ENCODE assay signal across 8 cellular contexts in genomic region chr4:25914670-25915358, GRCh38. TPM values are rescaled to one million over a fixed set of nuclear protein-coding genes. Genes with fewer than 3 reads are reported as not detected.
DNase-seq lines count a peak whose midpoint lies in the region; ATAC-seq, FAIRE-seq and TF ChIP-seq lines count a peak whose summit lies in the region.

No MANE protein-coding gene starts in this region.

- peaks cover 2 to 4% of the 10 kb centered on the region in 2 experiments for H3K36me3 ChIP-seq in SK-N-SH (replicated peaks in 1 of 2; ENCODE audit: control insufficient read depth in 1 of 2, insufficient read depth in 2 of 2, low read length in 1 of 2)
- no peaks in the 10 kb centered on the region for H3K36me3 ChIP-seq in small intestine (ENCODE audit: control insufficient read depth in 2 of 2, insufficient read depth in 2 of 2, low read length in 2 of 2)

- TF ChIP-seq EP300 in SK-N-SH (IDR thresholded peaks at IDR 0.05; ENCODE audit: borderline replicate concordance in 1 of 2, low read depth in 1 of 2, low read length in 1 of 2): no peak

- peak overlapping the region; percentile 82 for H3K4me2 ChIP-seq in SK-N-SH

- 47% methylated on average over 8 of the region's 8 CpGs for WGBS in SK-N-SH (ENCODE audit: low lambda C conversion rate)
- 48 to 55% (median 50%) methylated on average over 8 of the region's 8 CpGs for WGBS in small intestine, 3 donors

- H3K9me2 ChIP-seq in SK-N-SH: no peaks in the 10 kb centered on the region

- FAIRE-seq in small intestine (lab: Jason Lieb, UNC): no peak

- no peak for ATAC-seq in HG03039 (IDR thresholded peaks at IDR 0.05; ENCODE audit: unreplicated experiment)

- peak overlapping the region; percentile 85 for H3K4me3 Mint-ChIP-seq in activated T-cell treated with anti-CD3 and anti-CD28 coated beads, Interleukin-2, amount 50 U/mL, for 24 hours

- H3K9me3 ChIP-seq in SK-N-SH (no peaks in the 10 kb centered on the region), small intestine (ENCODE audit: control insufficient read depth, low read depth) (no peaks in the 10 kb centered on the region)

- no peaks in the 10 kb centered on the region for H3K27me3 Mint-ChIP-seq in activated T-cell treated with anti-CD3 and anti-CD28 coated beads, Interleukin-2, amount 50 U/mL, for 24 hours

- peaks cover 25% of the 10 kb centered on the region for H3K4me1 Mint-ChIP-seq in activated T-cell treated with anti-CD3 and anti-CD28 coated beads, Interleukin-2, amount 50 U/mL, for 24 hours (ENCODE audit: low read depth)

- peak overlapping the region; percentile 64 to 89 for H3K4me3 ChIP-seq in SK-N-SH (ENCODE audit: low read depth in 2 of 2, low read length in 1 of 2)
- H3K4me3 ChIP-seq in fibroblast of the aortic adventitia (ENCODE audit: low read depth, low read length): peak overlapping the region; percentile 91
- H3K4me3 ChIP-seq in small intestine (ENCODE audit: low read depth in 1 of 2, low read length in 2 of 2): peak overlapping the region; percentile 53 to 58

- peak overlapping the region; percentile 80 for H2AFZ ChIP-seq in SK-N-SH (ENCODE audit: low read depth)

- H3K27ac ChIP-seq in SK-N-SH (ENCODE audit: low read depth in 2 of 2, low read length in 1 of 2) (peak overlapping the region; percentile 77 to 89), small intestine (ENCODE audit: low read depth in 1 of 2, low read length in 1 of 2) (peak overlapping the region; percentile 89 to 99)

- H3K36me3 Mint-ChIP-seq in activated T-cell treated with anti-CD3 and anti-CD28 coated beads, Interleukin-2, amount 50 U/mL, for 24 hours (ENCODE audit: low read depth): peaks cover 16% of the 10 kb centered on the region

- no peaks in the 10 kb centered on the region for H4K20me1 ChIP-seq in SK-N-SH (ENCODE audit: insufficient read depth)

- POLR2A ChIA-PET in SK-N-SH (lab: Yijun Ruan, JAX): interaction anchor here (1.5 kb wide), 1 partner anchor 37 kb away, joined by 3 read pairs; no protein-coding TSS in a partner anchor

- H3F3A ChIP-seq in SK-N-SH (replicated peaks; ENCODE audit: insufficient read depth): peaks cover 3% of the 10 kb centered on the region

- TF ChIP-seq CTCF in SK-N-SH (IDR thresholded peaks at IDR 0.05): no peak
- no peak for TF ChIP-seq CTCF in fibroblast of the aortic adventitia (IDR thresholded peaks at IDR 0.05; ENCODE audit: insufficient read depth, low read length)

- CTCF ChIA-PET in SK-N-SH (lab: Yijun Ruan, JAX): interaction anchor here (1.3 to 2.2 kb wide), 2 partner anchors 10 to 12 kb away, joined by 5 to 14 read pairs; no protein-coding TSS in a partner anchor

- no peaks in the 10 kb centered on the region for H3K9me3 Mint-ChIP-seq in activated T-cell treated with anti-CD3 and anti-CD28 coated beads, Interleukin-2, amount 50 U/mL, for 24 hours

- DNase-seq in activated T-cell treated with anti-CD3 and anti-CD28 coated beads, Interleukin-2, amount 50 U/mL, for 24 hours: no peak
- no peak for DNase-seq in activated T-cell treated with anti-CD3 and anti-CD28 coated beads for 4 hours
- DNase-seq in SK-N-SH: peak; percentile 28
- DNase-seq in fibroblast of the aortic adventitia (ENCODE audit: low read depth): no peak
- no peak for DNase-seq in small intestine
- DNase-seq in DMS153 treated with DMSO at 0.1 percent for 48 hours (lab: John Stamatoyannopoulos, UW; ENCODE audit: unreplicated experiment): no peak
- DNase-seq in NCI-H2227 (lab: John Stamatoyannopoulos, UW; ENCODE audit: unreplicated experiment): no peak

- no peaks in the 10 kb centered on the region for H3K27me3 ChIP-seq in SK-N-SH (ENCODE audit: insufficient read depth)
- H3K27me3 ChIP-seq in small intestine (ENCODE audit: control insufficient read depth in 2 of 2, insufficient read depth in 2 of 2, low read length in 2 of 2): no peaks in the 10 kb centered on the region

- peak overlapping the region; percentile 99 for H3K27ac Mint-ChIP-seq in activated T-cell treated with anti-CD3 and anti-CD28 coated beads, Interleukin-2, amount 50 U/mL, for 24 hours

- H3K9ac ChIP-seq in SK-N-SH: peak overlapping the region; percentile 75

- TF ChIP-seq RAD21 in SK-N-SH (IDR thresholded peaks at IDR 0.05; ENCODE audit: low read length): no peak

- peaks cover 10 to 25% of the 10 kb centered on the region in 2 experiments; a peak in 2 of 4 replicates for H3K4me1 ChIP-seq in SK-N-SH (ENCODE audit: control insufficient read depth in 1 of 2, insufficient read depth in 2 of 2, low read depth in 1 of 2, low read length in 1 of 2)
- peaks cover 3 to 10% of the 10 kb centered on the region in 2 donors for H3K4me1 ChIP-seq in small intestine (ENCODE audit: control insufficient read depth in 2 of 2, insufficient read depth in 1 of 2, low read depth in 1 of 2, low read length in 1 of 2)

- H3K79me2 ChIP-seq in SK-N-SH (ENCODE audit: insufficient read depth): peaks cover 29% of the 10 kb centered on the region; the same call in 1 of the 2 replicates

TF ChIP-seq in SK-N-SH, 30 proteins besides CTCF, POLR2A, EP300 and RAD21 (continues in another document):
- no peak for TF ChIP-seq TEAD4 (IDR thresholded peaks at IDR 0.05; ENCODE audit: borderline replicate concordance, insufficient read depth)
- no peak for TF ChIP-seq NRF1 (IDR thresholded peaks at IDR 0.05; ENCODE audit: low read depth, low read length)
- TF ChIP-seq GABPA (IDR thresholded peaks at IDR 0.05; ENCODE audit: low read depth): no peak
- no peak for TF ChIP-seq RXRA (IDR thresholded peaks at IDR 0.05; ENCODE audit: borderline replicate concordance, low read depth)
- no peak for TF ChIP-seq MEF2A (IDR thresholded peaks at IDR 0.05; ENCODE audit: borderline replicate concordance, low read depth)
- no peak for TF ChIP-seq MXI1 (IDR thresholded peaks at IDR 0.05; ENCODE audit: low read depth, low read length)
- TF ChIP-seq FOXM1 (IDR thresholded peaks at IDR 0.05; ENCODE audit: low read depth): no peak
- no peak for TF ChIP-seq RCOR1 (IDR thresholded peaks at IDR 0.05; ENCODE audit: low read length)
- TF ChIP-seq, protein P1, sequence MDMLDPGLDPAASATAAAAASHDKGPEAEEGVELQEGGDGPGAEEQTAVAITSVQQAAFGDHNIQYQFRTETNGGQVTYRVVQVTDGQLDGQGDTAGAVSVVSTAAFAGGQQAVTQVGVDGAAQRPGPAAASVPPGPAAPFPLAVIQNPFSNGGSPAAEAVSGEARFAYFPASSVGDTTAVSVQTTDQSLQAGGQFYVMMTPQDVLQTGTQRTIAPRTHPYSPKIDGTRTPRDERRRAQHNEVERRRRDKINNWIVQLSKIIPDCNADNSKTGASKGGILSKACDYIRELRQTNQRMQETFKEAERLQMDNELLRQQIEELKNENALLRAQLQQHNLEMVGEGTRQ (IDR thresholded peaks at IDR 0.05; ENCODE audit: borderline replicate concordance, low read depth, low read length): no peak
- TF ChIP-seq EZH2phosphoT487 (IDR thresholded peaks at IDR 0.05; ENCODE audit: borderline replicate concordance, low read depth): no peak
- TF ChIP-seq ELF1 (IDR thresholded peaks at IDR 0.05): no peak
- TF ChIP-seq TAF1 (IDR thresholded peaks at IDR 0.05; ENCODE audit: borderline replicate concordance, low read depth, low read length): no peak
- no peak for TF ChIP-seq FOSL2 (IDR thresholded peaks at IDR 0.05; ENCODE audit: borderline replicate concordance, low read depth)
- TF ChIP-seq, protein P2, sequence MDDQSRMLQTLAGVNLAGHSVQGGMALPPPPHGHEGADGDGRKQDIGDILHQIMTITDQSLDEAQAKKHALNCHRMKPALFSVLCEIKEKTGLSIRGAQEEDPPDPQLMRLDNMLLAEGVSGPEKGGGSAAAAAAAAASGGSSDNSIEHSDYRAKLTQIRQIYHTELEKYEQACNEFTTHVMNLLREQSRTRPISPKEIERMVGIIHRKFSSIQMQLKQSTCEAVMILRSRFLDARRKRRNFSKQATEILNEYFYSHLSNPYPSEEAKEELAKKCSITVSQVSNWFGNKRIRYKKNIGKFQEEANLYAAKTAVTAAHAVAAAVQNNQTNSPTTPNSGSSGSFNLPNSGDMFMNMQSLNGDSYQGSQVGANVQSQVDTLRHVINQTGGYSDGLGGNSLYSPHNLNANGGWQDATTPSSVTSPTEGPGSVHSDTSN (IDR thresholded peaks at IDR 0.05): no peak
- TF ChIP-seq IRF3 (IDR thresholded peaks at IDR 0.05; ENCODE audit: low read depth, low read length): no peak

RNA-seq across cellular contexts. Expression of gene SMIM20, which starts 0.8 kb away (rescaled TPM):
- polyA plus RNA-seq in SK-N-SH (2012; rRNA removed) (39.2 and 39.4 TPM in 2 replicates), small intestine (100 to 1,000 TPM in 1 of 3 donors, 10 to 100 TPM in 2; 60.8 to 101 (median 90.1) TPM)
- 56.0 and 63.8 TPM in 2 replicates for polyA plus RNA-seq in SK-N-SH (2012; cell fraction: cytosol; rRNA removed)
- 7.7 and 12.2 TPM in 2 replicates for polyA plus RNA-seq in SK-N-SH (2012; cell fraction: nucleus; rRNA removed)
- total RNA-seq in fibroblast of the aortic adventitia (ENCODE audit: low replicate concordance): 40.3 and 46.0 TPM in 2 replicates

RNA-seq across cellular contexts. Expression of gene SEL1L3, which starts 52.0 kb away (rescaled TPM):
- polyA plus RNA-seq in SK-N-SH (2012; rRNA removed) (2.2 and 3.7 TPM in 2 replicates), small intestine (10 to 100 TPM; 42.7 to 77.5 (median 51.1) TPM)
- polyA plus RNA-seq in SK-N-SH (2012; cell fraction: cytosol; rRNA removed): 3.8 and 4.1 TPM in 2 replicates
- polyA plus RNA-seq in SK-N-SH (2012; cell fraction: nucleus; rRNA removed): 1.8 and 3.8 TPM in 2 replicates
- total RNA-seq in fibroblast of the aortic adventitia (ENCODE audit: low replicate concordance): 13.7 and 83.5 TPM in 2 replicates

Comparison
In these comparisons a context has a peak if more than half of its experiments do, and no peak if none do; other contexts are left out.
1. RNA of gene SEL1L3, which starts 52.0 kb away (polyA plus RNA-seq): 42.7 to 77.5 TPM in small intestine; 1.8 to 4.1 TPM in SK-N-SH; every median in the first group is over 4 times any median in the second.
2. Peak in every context shown above with its lines, with median percentiles within 50 percentile points of each other: H3K4me3 ChIP-seq.